ENCODE assay signal across 2 cellular contexts in genomic region chrX:156009691-156010090, GRCh38. TPM values are rescaled to one million over a fixed set of nuclear protein-coding genes. Genes with fewer than 3 reads are reported as not detected.
"Had no signal": no experiment of that assay in that cellular context is flagged by ENCODE, and none has a peak within 500 bp of the region (broad histone marks: within the 10 kb centered on the region; RNA-seq: fewer than 3 reads in every experiment).

No MANE protein-coding gene starts in this region.

RNA-seq across cellular contexts. Expression of gene IL9R, which starts 12.2 kb away (rescaled TPM):
- total RNA-seq: LHCN-M2, M059J had no signal
